Comparison of ENCODE assay signal across 8 cellular contexts in the genomic region with DNA sequence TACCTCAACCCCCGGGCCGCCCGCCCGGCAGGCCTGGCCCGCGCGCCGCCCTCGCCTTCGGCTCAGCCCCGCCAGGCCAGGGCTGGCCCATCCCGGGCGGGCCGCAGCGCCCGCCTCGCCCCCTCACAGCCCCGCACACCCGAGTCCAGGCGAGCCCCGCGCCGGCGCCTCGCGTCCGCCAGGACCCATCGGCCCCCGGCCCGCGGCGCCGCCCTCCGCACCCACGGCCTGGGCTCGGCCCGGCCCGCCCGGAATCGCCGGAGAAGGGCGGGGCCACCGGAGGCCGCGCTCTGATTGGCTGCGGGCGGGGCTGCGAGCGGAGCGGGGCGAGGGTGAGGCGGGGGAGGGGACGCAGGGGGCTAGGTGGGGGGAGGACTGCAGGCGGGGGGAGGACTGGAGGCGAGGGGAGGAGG. TPM values are rescaled to one million over a fixed set of nuclear protein-coding genes. Genes with fewer than 3 reads are reported as not detected.
A peak's percentile ranks its signal among the peaks of the same experiment; 100 is the strongest.
DNase-seq lines count a peak whose midpoint lies in the region; ATAC-seq, FAIRE-seq and TF ChIP-seq lines count a peak whose summit lies in the region.

No MANE protein-coding gene starts in this region.

- peak overlapping the region; percentile 93 for H3K4me3 Mint-ChIP-seq in progenitor cell of endocrine pancreas (ENCODE audit: low read depth)

- H3K9ac ChIP-seq in KMS-11 (no peak overlapping the region), adipocyte (ENCODE audit: low read length) (peak overlapping the region; percentile 95)

- peak overlapping the region; percentile 49; the same call in 1 of the 2 replicates for H2AFZ ChIP-seq in KMS-11 (ENCODE audit: low read depth)

- no peaks in the 10 kb centered on the region for H3K79me2 ChIP-seq in KMS-11 (ENCODE audit: insufficient read depth, low read depth)

- no peaks in the 10 kb centered on the region for H3K27me3 Mint-ChIP-seq in progenitor cell of endocrine pancreas

- H3K27me3 ChIP-seq in KMS-11 (ENCODE audit: insufficient read depth, low read depth) (no peaks in the 10 kb centered on the region), adipocyte (replicated peaks; ENCODE audit: control insufficient read depth, insufficient read depth, low read length) (no peaks in the 10 kb centered on the region)

- DNase-seq in SKM-1 treated with dmso at 0.1 percent for 144 hours (lab: John Stamatoyannopoulos, UW; ENCODE audit: unreplicated experiment), result peak; percentile 68
- DNase-seq in adipocyte (ENCODE audit: low read depth), result peak; percentile 96
- DNase-seq in left cardiac atrium, result peak; percentile 88
- peak; percentile 85 for DNase-seq in progenitor cell of endocrine pancreas (ENCODE audit: low spot score, unreplicated experiment)
- DNase-seq in urothelium cell line (ENCODE audit: low spot score), result peak; percentile 97

- intact Hi-C loops in left cardiac atrium (cut with DNase I), result loop anchor here in 1 of 2 donors (5.0 kb wide), 1 partner anchor 97 kb away; a partner anchor contains a TSS

- ATAC-seq in GM21825 (IDR thresholded peaks at IDR 0.05; ENCODE audit: unreplicated experiment), result peak; percentile 87
- peak; percentile 94 for ATAC-seq in left cardiac atrium

- H3K4me3 ChIP-seq in GM08714 (ENCODE audit: low read length) (peak overlapping the region; percentile 89; the same call in 1 of the 2 replicates), KMS-11 (IDR thresholded peaks at IDR 0.05; ENCODE audit: insufficient read depth, low read depth, low read length) (no peak overlapping the region), adipocyte (ENCODE audit: low read length) (peak overlapping the region; percentile 88)

- FAIRE-seq in urothelium cell line (lab: Jason Lieb, UNC), result peak; percentile 76

- H3K27ac ChIP-seq in KMS-11, result no peak overlapping the region

- H3K27ac Mint-ChIP-seq in progenitor cell of endocrine pancreas, result peak overlapping the region; percentile 98

- H3K36me3 Mint-ChIP-seq in progenitor cell of endocrine pancreas (ENCODE audit: insufficient read depth), result peaks cover 2% of the 10 kb centered on the region

- TF ChIP-seq CTCF in KMS-11 (conservative IDR thresholded peaks at IDR 0.05; ENCODE audit: low read depth, low read length), result no peak
- no peak for TF ChIP-seq CTCF in progenitor cell of endocrine pancreas (IDR thresholded peaks at IDR 0.05; ENCODE audit: unreplicated experiment)

- peaks cover 20% of the 10 kb centered on the region for H3K4me1 Mint-ChIP-seq in progenitor cell of endocrine pancreas (ENCODE audit: low read depth)

- no peaks in the 10 kb centered on the region for H4K20me1 ChIP-seq in KMS-11 (ENCODE audit: insufficient read depth)

- H3K4me2 ChIP-seq in KMS-11, result no peak overlapping the region

- no peaks in the 10 kb centered on the region for H3K9me3 ChIP-seq in adipocyte (ENCODE audit: control insufficient read depth, low read length)

- no peaks in the 10 kb centered on the region for H3K36me3 ChIP-seq in KMS-11 (ENCODE audit: insufficient read depth)
- no peaks in the 10 kb centered on the region for H3K36me3 ChIP-seq in adipocyte (ENCODE audit: control insufficient read depth, insufficient read depth, low read length, severe bottlenecking)

- H3K4me1 ChIP-seq in KMS-11 (ENCODE audit: low read depth, poor library complexity, severe bottlenecking) (peaks cover 4% of the 10 kb centered on the region), adipocyte (ENCODE audit: control insufficient read depth, insufficient read depth, low read length) (peaks cover 33% of the 10 kb centered on the region)

- no peaks in the 10 kb centered on the region for H3K9me3 Mint-ChIP-seq in progenitor cell of endocrine pancreas (ENCODE audit: low read depth)

RNA-seq across cellular contexts. Expression of a gene that starts 0.3 kb away (rescaled TPM):
- total RNA-seq in left cardiac atrium (10 to 100 TPM in 1 of 2 donors, 1 to 10 TPM in 1; 9.7 to 10.9 TPM), progenitor cell of endocrine pancreas (69.6 and 72.7 TPM in 2 replicates)
